In the genomic region with DNA sequence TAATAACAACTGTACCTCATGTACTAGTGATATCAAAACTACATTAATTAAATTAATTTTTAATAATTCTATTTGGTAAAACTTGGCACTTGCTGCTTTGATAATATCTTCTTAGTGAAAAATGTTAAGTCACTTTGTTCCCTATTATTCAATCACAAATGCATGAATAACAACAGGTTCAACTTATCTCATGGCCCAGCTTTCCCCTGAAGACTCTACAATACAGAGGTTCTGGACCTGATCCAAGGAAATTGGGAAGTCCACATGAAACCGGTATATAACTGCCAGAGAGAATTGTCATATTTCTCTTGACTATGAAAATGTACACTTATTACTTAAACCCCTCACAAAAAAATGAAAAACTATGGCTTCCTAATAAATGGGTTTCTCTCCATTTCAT, we compare ENCODE assay signal across 24 cellular contexts. TPM values are rescaled to one million over a fixed set of nuclear protein-coding genes. Genes with fewer than 3 reads are reported as not detected.
"Had no signal": no experiment of that assay in that cellular context is flagged by ENCODE, and none has a peak within 500 bp of the region (broad histone marks: within the 10 kb centered on the region; RNA-seq: fewer than 3 reads in every experiment).

No MANE protein-coding gene starts in this region.

- H3K36me3 Mint-ChIP-seq: type B pancreatic cell had no signal

- H3K4me1 ChIP-seq: right lobe of liver, suprapubic skin had no signal

- H3K36me3 ChIP-seq: brain microvascular endothelial cell, right lobe of liver, suprapubic skin had no signal

- H3K4me1 Mint-ChIP-seq: nephron had no signal

- H3K27me3 ChIP-seq: brain microvascular endothelial cell, right lobe of liver, suprapubic skin had no signal

- ATAC-seq: right lobe of liver; stimulated activated naive CD8-positive, alpha-beta T cell treated with anti-CD3 and anti-CD28 coated beads, Interleukin-15, Interleukin-2, amounts not matched to agents 100 U/mL and 50 U/mL, for 24 hours had no signal

- H3K27me3 Mint-ChIP-seq: activated B cell treated with CpG ODN at 0.5 μM for 24 hours; activated CD4-positive, alpha-beta T cell treated with anti-CD3 and anti-CD28 coated beads, Interleukin-2, amount 10 ng/mL, durations not matched to agents 24 days and 14 days; activated naive CD8-positive, alpha-beta T cell treated with anti-CD3 and anti-CD28 coated beads for 36 hours; progenitor cell of endocrine pancreas; type B pancreatic cell had no signal

- DNase-seq: activated B cell treated with CpG ODN at 0.5 μM for 24 hours; activated CD4-positive, alpha-beta T cell treated with anti-CD3 and anti-CD28 coated beads, Interleukin-2, amount 10 ng/mL, durations not matched to agents 24 days and 14 days; activated CD8-positive, alpha-beta memory T cell treated with anti-CD3 and anti-CD28 coated beads, Interleukin-2, amount 50 U/mL, for 4 hours; activated CD8-positive, alpha-beta T cell treated with anti-CD3 and anti-CD28 coated beads, Interleukin-2, amount 10 ng/mL, durations not matched to agents 7 days and 5 days; activated gamma-delta T cell; activated naive CD8-positive, alpha-beta T cell treated with anti-CD3 and anti-CD28 coated beads for 36 hours; activated T-cell treated with anti-CD3 and anti-CD28 coated beads, Interleukin-2, amount 50 U/mL, for 48 hours; amygdala; brain microvascular endothelial cell; cortex of kidney; effector memory CD4-positive, alpha-beta T cell; foreskin melanocyte; head of caudate nucleus; immature natural killer cell; occipital lobe; right lobe of liver; stimulated activated CD4-positive, alpha-beta T cell treated with anti-CD3 and anti-CD28 coated beads, Interleukin-4, amount 100 ng/mL, for 4 hours; stimulated activated CD8-positive, alpha-beta memory T cell treated with anti-CD3 and anti-CD28 coated beads, Interleukin-4, amount 100 ng/mL, for 48 hours; stimulated activated naive CD8-positive, alpha-beta T cell treated with anti-CD3 and anti-CD28 coated beads, Interleukin-15, Interleukin-2, amounts not matched to agents 100 U/mL and 50 U/mL, for 24 hours had no signal

- H3K4me3 Mint-ChIP-seq: activated B cell treated with CpG ODN at 0.5 μM for 24 hours; activated CD4-positive, alpha-beta T cell treated with anti-CD3 and anti-CD28 coated beads, Interleukin-2, amount 10 ng/mL, durations not matched to agents 24 days and 14 days; activated CD8-positive, alpha-beta T cell treated with anti-CD3 and anti-CD28 coated beads, Interleukin-2, amount 10 ng/mL, durations not matched to agents 7 days and 5 days; activated naive CD8-positive, alpha-beta T cell treated with anti-CD3 and anti-CD28 coated beads for 36 hours; immature natural killer cell; nephron; type B pancreatic cell had no signal

- H3K27ac ChIP-seq: brain microvascular endothelial cell, right lobe of liver, suprapubic skin had no signal

- H3K4me3 ChIP-seq: right lobe of liver, smooth muscle cell, suprapubic skin had no signal

- H3K9me3 ChIP-seq: right lobe of liver, suprapubic skin had no signal

- H3K27ac Mint-ChIP-seq: activated B cell treated with CpG ODN at 0.5 μM for 24 hours; activated CD4-positive, alpha-beta T cell treated with anti-CD3 and anti-CD28 coated beads, Interleukin-2, amount 10 ng/mL, durations not matched to agents 24 days and 14 days; activated CD8-positive, alpha-beta T cell treated with anti-CD3 and anti-CD28 coated beads, Interleukin-2, amount 10 ng/mL, durations not matched to agents 7 days and 5 days; activated naive CD8-positive, alpha-beta T cell treated with anti-CD3 and anti-CD28 coated beads for 36 hours; immature natural killer cell; progenitor cell of endocrine pancreas; type B pancreatic cell had no signal

RNA-seq across cellular contexts. Expression of gene PTPRC, which starts 33.9 kb away (rescaled TPM):
- total RNA-seq: progenitor cell of endocrine pancreas had no signal
- polyA plus RNA-seq: smooth muscle cell had no signal
